Comparison of ENCODE assay signal across 27 cellular contexts in genomic region chr18:79389689-79390088, GRCh38.
"Had no signal": no experiment of that assay in that cellular context is flagged by ENCODE, and none has a peak within 500 bp of the region (broad histone marks: within the 10 kb centered on the region; RNA-seq: fewer than 3 reads in every experiment).

No MANE protein-coding gene starts in this region.

- H3K4me3 Mint-ChIP-seq: activated CD4-positive, alpha-beta memory T cell treated with anti-CD3 and anti-CD28 coated beads, Interleukin-2, amount 10 ng/mL, durations not matched to agents 7 days and 5 days; activated CD4-positive, alpha-beta T cell treated with anti-CD3 and anti-CD28 coated beads, Interleukin-2, amount 10 ng/mL, durations not matched to agents 7 days and 5 days; activated naive CD4-positive, alpha-beta T cell treated with anti-CD3 and anti-CD28 coated beads, Interleukin-2, amount 50 U/mL, for 24 hours; activated naive CD8-positive, alpha-beta T cell treated with anti-CD3 and anti-CD28 coated beads for 36 hours; activated naive CD8-positive, alpha-beta T cell treated with anti-CD3 and anti-CD28 coated beads, Interleukin-2, amount 50 U/mL, for 24 hours; activated T-cell treated with anti-CD3 and anti-CD28 coated beads, Interleukin-2, amount 50 U/mL, for 24 hours; activated T-cell treated with anti-CD3 and anti-CD28 coated beads, Interleukin-2, amount 50 U/mL, for 72 hours; effector memory CD8-positive, alpha-beta T cell had no signal

- H3K9me3 Mint-ChIP-seq: activated CD4-positive, alpha-beta memory T cell treated with anti-CD3 and anti-CD28 coated beads, Interleukin-2, amount 10 ng/mL, durations not matched to agents 7 days and 5 days; activated CD4-positive, alpha-beta T cell treated with anti-CD3 and anti-CD28 coated beads, Interleukin-2, amount 10 ng/mL, durations not matched to agents 7 days and 5 days; activated naive CD4-positive, alpha-beta T cell treated with anti-CD3 and anti-CD28 coated beads, Interleukin-2, amount 50 U/mL, for 24 hours; activated naive CD8-positive, alpha-beta T cell treated with anti-CD3 and anti-CD28 coated beads for 36 hours; activated naive CD8-positive, alpha-beta T cell treated with anti-CD3 and anti-CD28 coated beads, Interleukin-2, amount 50 U/mL, for 24 hours; activated T-cell treated with anti-CD3 and anti-CD28 coated beads, Interleukin-2, amount 50 U/mL, for 24 hours; activated T-cell treated with anti-CD3 and anti-CD28 coated beads, Interleukin-2, amount 50 U/mL, for 72 hours; effector memory CD8-positive, alpha-beta T cell had no signal

- H3K36me3 ChIP-seq: adrenal gland had no signal

- DNase-seq: activated CD4-positive, alpha-beta memory T cell treated with anti-CD3 and anti-CD28 coated beads, Interleukin-2, amount 10 ng/mL, durations not matched to agents 7 days and 5 days; activated CD4-positive, alpha-beta T cell treated with anti-CD3 and anti-CD28 coated beads for 1 hour; activated CD4-positive, alpha-beta T cell treated with anti-CD3 and anti-CD28 coated beads for 4 hours; activated CD4-positive, alpha-beta T cell treated with anti-CD3 and anti-CD28 coated beads, Interleukin-2, amount 10 ng/mL, durations not matched to agents 7 days and 5 days; activated CD4-positive, alpha-beta T cell treated with anti-CD3 and anti-CD28 coated beads, Interleukin-2, amount 50 U/mL, for 4 hours; activated CD8-positive, alpha-beta memory T cell treated with anti-CD3 and anti-CD28 coated beads, Interleukin-2, amount 50 U/mL, for 48 hours; activated gamma-delta T cell; activated naive CD4-positive, alpha-beta T cell; activated naive CD8-positive, alpha-beta T cell treated with anti-CD3 and anti-CD28 coated beads for 36 hours; activated naive CD8-positive, alpha-beta T cell treated with anti-CD3 and anti-CD28 coated beads, Interleukin-2, amount 50 U/mL, for 24 hours; activated T-cell treated with anti-CD3 and anti-CD28 coated beads for 4 hours; activated T-cell treated with anti-CD3 and anti-CD28 coated beads, Interleukin-2, amount 50 U/mL, for 24 hours; activated T-cell treated with anti-CD3 and anti-CD28 coated beads, Interleukin-2, amount 50 U/mL, for 72 hours; amygdala; aorta; caudate nucleus; cortex of kidney; dermis blood vessel endothelial cell; effector CD4-positive, alpha-beta T cell; effector memory CD8-positive, alpha-beta T cell; foreskin fibroblast; T-helper 1 cell; T-helper 2 cell had no signal

- H3K27ac Mint-ChIP-seq: activated CD4-positive, alpha-beta memory T cell treated with anti-CD3 and anti-CD28 coated beads, Interleukin-2, amount 10 ng/mL, durations not matched to agents 7 days and 5 days; activated CD4-positive, alpha-beta T cell treated with anti-CD3 and anti-CD28 coated beads, Interleukin-2, amount 10 ng/mL, durations not matched to agents 7 days and 5 days; activated naive CD4-positive, alpha-beta T cell treated with anti-CD3 and anti-CD28 coated beads, Interleukin-2, amount 50 U/mL, for 24 hours; activated naive CD8-positive, alpha-beta T cell treated with anti-CD3 and anti-CD28 coated beads for 36 hours; activated naive CD8-positive, alpha-beta T cell treated with anti-CD3 and anti-CD28 coated beads, Interleukin-2, amount 50 U/mL, for 24 hours; activated T-cell treated with anti-CD3 and anti-CD28 coated beads, Interleukin-2, amount 50 U/mL, for 24 hours; effector memory CD8-positive, alpha-beta T cell had no signal

- H3K4me3 ChIP-seq: adrenal gland, body of pancreas had no signal

- H3K9me3 ChIP-seq: adrenal gland, body of pancreas had no signal

- ATAC-seq: activated naive CD8-positive, alpha-beta T cell treated with anti-CD3 and anti-CD28 coated beads, Interleukin-2, amount 50 U/mL, for 24 hours; activated T-cell treated with anti-CD3 and anti-CD28 coated beads, Interleukin-2, amount 50 U/mL, for 72 hours; body of pancreas; effector memory CD8-positive, alpha-beta T cell; esophagus mucosa had no signal

- H3K27me3 Mint-ChIP-seq: activated naive CD4-positive, alpha-beta T cell treated with anti-CD3 and anti-CD28 coated beads, Interleukin-2, amount 50 U/mL, for 24 hours had no signal

- H3K36me3 Mint-ChIP-seq: activated naive CD4-positive, alpha-beta T cell treated with anti-CD3 and anti-CD28 coated beads, Interleukin-2, amount 50 U/mL, for 24 hours; activated naive CD8-positive, alpha-beta T cell treated with anti-CD3 and anti-CD28 coated beads for 36 hours had no signal

- H3K27ac ChIP-seq: adrenal gland, body of pancreas had no signal
